12 cellular contexts compared by ENCODE assay signal in genomic region chr12:95551305-95551704, GRCh38. TPM values are rescaled to one million over a fixed set of nuclear protein-coding genes. Genes with fewer than 3 reads are reported as not detected.
DNase-seq lines count a peak whose midpoint lies in the region; ATAC-seq and TF ChIP-seq lines count a peak whose summit lies in the region.
"Had no signal": no experiment of that assay in that cellular context is flagged by ENCODE, and none has a peak within 500 bp of the region (broad histone marks: within the 10 kb centered on the region; RNA-seq: fewer than 3 reads in every experiment).

USP44 (minus strand) TSS chr12:95551476; CDS start chr12:95534256, 17,220 bp downstream.

- no peaks in the 10 kb centered on the region for H3K36me3 ChIP-seq in left lung
- H3K36me3 ChIP-seq: BE2C, thyroid gland had no signal

- H3K27ac ChIP-seq in left lung = no peak within 1 kb of the TSS
- H3K27ac ChIP-seq: thyroid gland had no signal

- peak; percentile 21 to 26 for DNase-seq in stimulated activated CD4-positive, alpha-beta T cell treated with anti-CD3 and anti-CD28 coated beads, Interleukin-2, amount 100 ng/mL, for 24 hours
- no peak for DNase-seq in stimulated activated CD4-positive, alpha-beta T cell treated with anti-CD3 and anti-CD28 coated beads, Interleukin-1b, Interleukin-23, amount 100 ng/mL, for 48 hours
- DNase-seq in activated T-helper 2 cell treated with anti-CD3 and anti-CD28 coated beads, Interferon-gamma antibody, Interleukin-2, Interleukin-4, amounts not matched to agents 10 μg/mL and 5 μg/mL and 100 μg/mL, durations not matched to agents 14 hours and 24 hours and 36 hours (ENCODE audit: low spot score) = no peak
- DNase-seq in left lung (no peak), HuH-7 (ENCODE audit: low spot score) (no peak), ureter (ENCODE audit: low spot score) (no peak), mesenteric fat pad (ENCODE audit: low spot score) (no peak), NCI-H345 treated with DMSO at 0.1 percent for 48 hours (lab: John Stamatoyannopoulos, UW; ENCODE audit: unreplicated experiment) (no peak)
- DNase-seq: BE2C, cerebellar nuclear complex, NCI-H1694, thyroid gland had no signal

- H3K9me3 Mint-ChIP-seq in activated T-helper 2 cell treated with anti-CD3 and anti-CD28 coated beads, Interferon-gamma antibody, Interleukin-2, Interleukin-4, amounts not matched to agents 10 μg/mL and 5 μg/mL and 100 μg/mL, durations not matched to agents 14 hours and 24 hours and 36 hours = peaks cover 8% of the 10 kb centered on the region

- intact Hi-C loops in activated T-helper 2 cell treated with anti-CD3 and anti-CD28 coated beads, Interferon-gamma antibody, Interleukin-2, Interleukin-4, amounts not matched to agents 10 μg/mL and 5 μg/mL and 100 μg/mL, durations not matched to agents 14 hours and 24 hours and 36 hours (cut with micrococcal nuclease) = loop anchor here (5.0 kb wide), 1 partner anchor 334 kb away; the partner anchor contains the start of genes FGD6 and VEZT
- intact Hi-C loops in left lung (cut with DNase I) = no loop called here

- TF ChIP-seq CTCF in left lung (IDR thresholded peaks at IDR 0.05) = no peak

- peaks cover 15% of the 10 kb centered on the region for H3K27me3 Mint-ChIP-seq in activated T-helper 2 cell treated with anti-CD3 and anti-CD28 coated beads, Interferon-gamma antibody, Interleukin-2, Interleukin-4, amounts not matched to agents 10 μg/mL and 5 μg/mL and 100 μg/mL, durations not matched to agents 14 hours and 24 hours and 36 hours (ENCODE audit: low read depth)

- H3K4me3 ChIP-seq in left lung = no peak within 1 kb of the TSS
- H3K4me3 ChIP-seq: thyroid gland had no signal

- H3K36me3 Mint-ChIP-seq in activated T-helper 2 cell treated with anti-CD3 and anti-CD28 coated beads, Interferon-gamma antibody, Interleukin-2, Interleukin-4, amounts not matched to agents 10 μg/mL and 5 μg/mL and 100 μg/mL, durations not matched to agents 14 hours and 24 hours and 36 hours (ENCODE audit: low read depth) = peaks cover 7% of the 10 kb centered on the region

- H3K4me1 ChIP-seq in left lung = peaks cover 0 to 9% of the 10 kb centered on the region in 2 donors
- H3K4me1 ChIP-seq: BE2C had no signal

- H3K4me3 Mint-ChIP-seq in activated T-helper 2 cell treated with anti-CD3 and anti-CD28 coated beads, Interferon-gamma antibody, Interleukin-2, Interleukin-4, amounts not matched to agents 10 μg/mL and 5 μg/mL and 100 μg/mL, durations not matched to agents 14 hours and 24 hours and 36 hours (ENCODE audit: low read depth) = peak within 1 kb of the TSS; percentile 74

- no peak for ATAC-seq in left lung

- H3K9me3 ChIP-seq in left lung = peaks cover 0 to 8% of the 10 kb centered on the region in 2 donors
- H3K9me3 ChIP-seq: thyroid gland had no signal

- peaks cover 47% of the 10 kb centered on the region for H3K4me1 Mint-ChIP-seq in activated T-helper 2 cell treated with anti-CD3 and anti-CD28 coated beads, Interferon-gamma antibody, Interleukin-2, Interleukin-4, amounts not matched to agents 10 μg/mL and 5 μg/mL and 100 μg/mL, durations not matched to agents 14 hours and 24 hours and 36 hours (ENCODE audit: low read depth)

- peak within 1 kb of the TSS; percentile 75 for H3K27ac Mint-ChIP-seq in activated T-helper 2 cell treated with anti-CD3 and anti-CD28 coated beads, Interferon-gamma antibody, Interleukin-2, Interleukin-4, amounts not matched to agents 10 μg/mL and 5 μg/mL and 100 μg/mL, durations not matched to agents 14 hours and 24 hours and 36 hours

- H3K27me3 ChIP-seq in left lung = peaks cover 16 to 50% of the 10 kb centered on the region in 2 donors
- H3K27me3 ChIP-seq: thyroid gland had no signal

RNA-seq across cellular contexts. Expression of gene USP44, which starts in this region (rescaled TPM):
- total RNA-seq in activated T-helper 2 cell treated with anti-CD3 and anti-CD28 coated beads, Interferon-gamma antibody, Interleukin-2, Interleukin-4, amounts not matched to agents 10 μg/mL and 5 μg/mL and 100 μg/mL, durations not matched to agents 14 hours and 24 hours and 36 hours = 4.3 and 5.7 TPM in 2 replicates
- total RNA-seq in left lung (10 to 100 TPM; 11.3 to 13.4 TPM), ureter (1.3 TPM), mesenteric fat pad (1.3 TPM)

Comparison
In these comparisons a context has a peak if more than half of its experiments do, and no peak if none do; other contexts are left out.
1. DNase-seq: peak in stimulated activated CD4-positive, alpha-beta T cell treated with anti-CD3 and anti-CD28 coated beads, Interleukin-2, amount 100 ng/mL, for 24 hours (2 of 2); none in stimulated activated CD4-positive, alpha-beta T cell treated with anti-CD3 and anti-CD28 coated beads, Interleukin-1b, Interleukin-23, amount 100 ng/mL, for 48 hours (single experiment), activated T-helper 2 cell treated with anti-CD3 and anti-CD28 coated beads, Interferon-gamma antibody, Interleukin-2, Interleukin-4, amounts not matched to agents 10 μg/mL and 5 μg/mL and 100 μg/mL, durations not matched to agents 14 hours and 24 hours and 36 hours (single experiment), left lung (0 of 2), HuH-7 (single experiment), ureter (single experiment), mesenteric fat pad (single experiment) and NCI-H345 treated with DMSO at 0.1 percent for 48 hours (single experiment).